ENCODE assay signal across 29 cellular contexts in the genomic region with DNA sequence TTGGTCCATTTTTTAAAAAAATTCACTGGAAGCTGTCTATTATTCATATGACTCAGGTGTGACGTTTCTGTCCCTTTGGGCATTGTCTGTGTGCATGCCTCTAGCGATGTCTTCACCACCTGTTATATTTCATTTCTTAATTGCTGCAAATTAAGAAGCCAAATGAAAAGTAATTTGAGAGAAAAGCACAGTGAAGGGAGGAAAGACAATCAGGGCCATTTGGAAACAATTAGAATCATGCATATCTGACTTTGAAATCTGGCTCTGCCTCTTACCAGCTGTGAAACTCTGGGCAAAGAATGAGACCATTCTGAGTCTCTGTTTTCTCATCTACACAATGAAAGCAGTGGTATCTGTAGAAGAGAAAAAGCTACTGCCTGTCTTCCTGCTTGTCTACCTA.
"Had no signal": no experiment of that assay in that cellular context is flagged by ENCODE, and none has a peak within 500 bp of the region (broad histone marks: within the 10 kb centered on the region; RNA-seq: fewer than 3 reads in every experiment).

No MANE protein-coding gene starts in this region.

- H3K36me3 ChIP-seq: ascending aorta, cardiac muscle cell, MG63 had no signal

- H2AFZ ChIP-seq: PC-9 had no signal

- ATAC-seq: activated CD8-positive, alpha-beta T cell treated with anti-CD3 and anti-CD28 coated beads for 36 hours; activated T-cell treated with anti-CD3 and anti-CD28 coated beads, Interleukin-2, amount 50 U/mL, for 72 hours; activated T-helper 17 cell treated with anti-CD3 and anti-CD28 coated beads, Interleukin-2, amount 50 U/mL, for 72 hours; Right ventricle myocardium inferior had no signal

- H3K4me1 ChIP-seq: ascending aorta had no signal

- H3K27me3 ChIP-seq: ascending aorta, cardiac muscle cell had no signal

- H3K4me2 ChIP-seq: PC-9 had no signal

- H3K9me3 ChIP-seq: MG63 had no signal

- DNase-seq: activated CD4-positive, alpha-beta T cell treated with anti-CD3 and anti-CD28 coated beads, Interleukin-2, amount 10 ng/mL, durations not matched to agents 24 days and 14 days; activated CD4-positive, alpha-beta T cell treated with anti-CD3 and anti-CD28 coated beads, Interleukin-2, amount 50 U/mL, for 4 hours; activated CD8-positive, alpha-beta T cell treated with anti-CD3 and anti-CD28 coated beads for 36 hours; activated effector memory CD4-positive, alpha-beta T cell treated with anti-CD3 and anti-CD28 coated beads, Interleukin-2, amount 50 U/mL, for 16 hours; activated naive CD4-positive, alpha-beta T cell; activated naive CD4-positive, alpha-beta T cell treated with anti-CD3 and anti-CD28 coated beads, Interleukin-2, amount 50 U/mL, for 16 hours; activated naive CD8-positive, alpha-beta T cell treated with anti-CD3 and anti-CD28 coated beads for 36 hours; activated T-cell treated with anti-CD3 and anti-CD28 coated beads, Interleukin-2, amount 50 U/mL, for 1 hour; activated T-cell treated with anti-CD3 and anti-CD28 coated beads, Interleukin-2, amount 50 U/mL, for 72 hours; amygdala; Karpas-422; KBM-7; MG63; NCI-H1048; NCI-H1417; NCI-H1694; NCI-H1930; NCI-H2081 treated with DMSO at 0.1 percent for 48 hours; NCI-H226; NCI-H446 treated with DMSO at 0.1 percent for 48 hours; NCI-H524; NK-92 treated with Interleukin-12 subunit alpha and Interleukin-12 subunit beta, amount 100 ng/mL, for 24 hours; PC-9; SIG-M5 had no signal

- H3K27ac ChIP-seq: ascending aorta, cardiac muscle cell, PC-9, RWPE1 had no signal

- H3K4me3 ChIP-seq: ascending aorta, cardiac muscle cell, MG63, PC-9 had no signal
